Comparison of ENCODE assay signal across 14 cellular contexts in genomic region chr1:205701891-205702290, GRCh38. TPM values are rescaled to one million over a fixed set of nuclear protein-coding genes. Genes with fewer than 3 reads are reported as not detected.
DNase-seq lines count a peak whose midpoint lies in the region; ATAC-seq and TF ChIP-seq lines count a peak whose summit lies in the region.
"Had no signal": no experiment of that assay in that cellular context is flagged by ENCODE, and none has a peak within 500 bp of the region (broad histone marks: within the 10 kb centered on the region; RNA-seq: fewer than 3 reads in every experiment).

No MANE protein-coding gene starts in this region.

- CTCF ChIA-PET in A673 (lab: Charles Lee) = interaction anchor here (1.0 to 1.7 kb wide), 2 partner anchors 9 to 44 kb away, joined by 3 to 6 read pairs; no protein-coding TSS in a partner anchor

- H3K9me3 Mint-ChIP-seq in chondrocyte (ENCODE audit: low read depth) (no peaks in the 10 kb centered on the region), neural crest cell (no peaks in the 10 kb centered on the region)

- no peaks in the 10 kb centered on the region for H3K27me3 ChIP-seq in A673 (replicated peaks; ENCODE audit: insufficient read depth, low read depth, low read length, poor library complexity)
- no peaks in the 10 kb centered on the region for H3K27me3 ChIP-seq in HUES6 (ENCODE audit: control insufficient read depth, insufficient read depth, low read length)

- H3K9ac ChIP-seq in HUES6 (ENCODE audit: low read length) = peak overlapping the region; percentile 27

- H3K4me3 ChIP-seq in A673 (ENCODE audit: low read depth, low read length, poor library complexity, severe bottlenecking) (no peak overlapping the region), HUES6 (ENCODE audit: low read depth, low read length) (no peak overlapping the region)

- H3K27ac Mint-ChIP-seq in chondrocyte (ENCODE audit: unreplicated experiment) (peak overlapping the region; percentile 65), neural crest cell (ENCODE audit: unreplicated experiment) (peak overlapping the region; percentile 15)
- H3K27ac Mint-ChIP-seq: CD14-positive monocyte had no signal

- intact Hi-C loops in A673 (cut with micrococcal nuclease; ENCODE audit: unreplicated experiment) = no loop called here

- POLR2A ChIA-PET in A673 (lab: Charles Lee; ENCODE audit: low non-redundant PET) = interaction anchor here (0.6 kb wide), 1 partner anchor 46 kb away, joined by 3 read pairs; no protein-coding TSS in a partner anchor

- H3K4me1 ChIP-seq in A673 (ENCODE audit: insufficient read depth, low read length, poor library complexity, severe bottlenecking) (peaks cover 22% of the 10 kb centered on the region), HUES6 (ENCODE audit: control insufficient read depth, insufficient read depth, low read length) (peaks cover 19% of the 10 kb centered on the region)

- peaks cover 28% of the 10 kb centered on the region for H3K4me1 Mint-ChIP-seq in chondrocyte (ENCODE audit: low read depth)
- peaks cover 32% of the 10 kb centered on the region for H3K4me1 Mint-ChIP-seq in neural crest cell

- no peak for ATAC-seq in GM21717 (IDR thresholded peaks at IDR 0.05; ENCODE audit: unreplicated experiment)
- no peak for ATAC-seq in activated CD4-positive, CD25-positive, alpha-beta regulatory T cell treated with anti-CD3 and anti-CD28 coated beads, Interleukin-2, amount 50 U/mL, for 24 hours
- ATAC-seq: HCT116 had no signal

- no TSS peak for BruUV-seq in A673 (replicated peaks; lab: Mats Ljungman, UMichigan)

- H3K27ac ChIP-seq in A673 (ENCODE audit: low read depth, low read length, poor library complexity, severe bottlenecking) (peak overlapping the region; percentile 64), HUES6 (ENCODE audit: low read depth, low read length) (no peak overlapping the region)

- TF ChIP-seq CTCF in A673 (conservative IDR thresholded peaks at IDR 0.05; ENCODE audit: low read depth, low read length) = no peak
- TF ChIP-seq CTCF in chondrocyte (IDR thresholded peaks at IDR 0.05) = no peak
- no peak for TF ChIP-seq CTCF in neural crest cell (conservative IDR thresholded peaks at IDR 0.05)

- DNase-seq in A673 (ENCODE audit: low spot score) (no peak), chondrocyte (ENCODE audit: low spot score) (no peak), neural crest cell (ENCODE audit: low read depth, low spot score) (no peak), epidermal melanocyte (ENCODE audit: insufficient read length, low spot score) (no peak), NCI-H187 treated with DMSO at 0.1 percent for 48 hours (lab: John Stamatoyannopoulos, UW) (no peak)
- DNase-seq: EL, NCI-H1930, NCI-H774, RPMI8226 had no signal

- H3K9me3 ChIP-seq in A673 (ENCODE audit: low read depth, low read length, poor library complexity, severe bottlenecking) = no peaks in the 10 kb centered on the region
- H3K9me3 ChIP-seq in HUES6 (ENCODE audit: control insufficient read depth, insufficient read depth, low read depth, low read length) = no peaks in the 10 kb centered on the region

- no peak overlapping the region for H3K4me3 Mint-ChIP-seq in chondrocyte (ENCODE audit: unreplicated experiment)
- H3K4me3 Mint-ChIP-seq in neural crest cell = peak overlapping the region; percentile 8
- H3K4me3 Mint-ChIP-seq: CD14-positive monocyte had no signal

- no peaks in the 10 kb centered on the region for H3K36me3 ChIP-seq in A673 (ENCODE audit: insufficient read depth, low read length, poor library complexity, severe bottlenecking)
- H3K36me3 ChIP-seq in HUES6 (ENCODE audit: control insufficient read depth, insufficient read depth, low read length) = peaks cover 5% of the 10 kb centered on the region

- no peaks in the 10 kb centered on the region for H3K27me3 Mint-ChIP-seq in chondrocyte (ENCODE audit: low read depth)
- no peaks in the 10 kb centered on the region for H3K27me3 Mint-ChIP-seq in neural crest cell (ENCODE audit: low read depth)

- H3K36me3 Mint-ChIP-seq in chondrocyte (ENCODE audit: low read depth) (peaks cover 10% of the 10 kb centered on the region), neural crest cell (ENCODE audit: low read depth) (peaks cover 21% of the 10 kb centered on the region)

RNA-seq across cellular contexts. Expression of gene SLC45A3, which starts 21.6 kb away (rescaled TPM):
- total RNA-seq in A673 (2021) = 8.5 and 11.0 TPM in 2 replicates
- total RNA-seq in chondrocyte = 1.6 to 2.9 TPM (median 2.9 TPM) in 3 replicates
- total RNA-seq in neural crest cell = 13.1 and 14.0 TPM in 2 replicates

RNA-seq across cellular contexts. Expression of gene NUCKS1, which starts 48.1 kb away (rescaled TPM):
- 437 and 468 TPM in 2 replicates for total RNA-seq in A673 (2021)
- 189 to 223 TPM (median 203 TPM) in 3 replicates for total RNA-seq in chondrocyte
- total RNA-seq in neural crest cell = 440 and 491 TPM in 2 replicates
